ENCODE assay signal across 8 cellular contexts in the genomic region with DNA sequence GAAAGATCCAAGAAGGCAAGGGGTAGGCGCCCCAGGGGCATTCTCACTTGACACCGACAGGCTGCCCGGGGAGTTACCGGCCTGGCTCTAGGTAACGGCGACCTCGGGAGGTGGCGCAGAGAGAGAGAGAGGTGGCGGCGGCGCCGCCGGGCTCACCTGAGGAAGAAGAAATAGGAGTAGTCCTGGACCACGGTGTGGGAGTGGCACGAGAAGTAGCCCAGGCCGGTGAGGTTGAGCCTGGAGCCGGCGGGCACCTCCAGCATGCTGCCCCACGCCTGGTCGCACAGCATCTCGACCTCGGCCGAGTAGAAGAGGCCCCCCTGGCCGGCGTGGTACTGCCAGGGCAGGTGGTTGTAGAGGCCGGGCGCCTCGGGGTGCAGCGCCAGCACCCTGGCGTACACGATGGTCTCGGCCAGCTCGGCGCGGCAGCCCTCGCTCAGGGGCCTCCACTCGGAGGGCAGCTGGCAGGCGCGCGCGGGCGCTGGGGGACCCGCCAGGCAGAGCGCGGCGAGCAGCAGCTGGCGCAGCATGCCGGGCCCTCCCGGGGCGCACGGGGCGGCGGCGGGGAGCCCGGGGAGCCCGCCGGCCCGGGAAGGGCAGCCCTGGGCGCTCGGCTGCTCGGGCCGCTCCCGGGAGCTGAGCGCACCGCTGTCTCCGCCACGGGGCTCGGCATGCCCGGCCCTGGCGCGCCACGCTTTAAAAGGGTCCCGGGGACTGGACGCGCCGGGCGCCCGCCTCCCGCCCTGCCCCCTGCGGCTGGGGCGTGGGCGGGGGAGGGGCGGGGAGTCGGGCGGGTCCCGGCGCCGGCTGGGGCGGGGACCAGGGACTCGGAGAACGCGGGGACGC. TPM values are rescaled to one million over a fixed set of nuclear protein-coding genes. Genes with fewer than 3 reads are reported as not detected.
DNase-seq lines count a peak whose midpoint lies in the region; ATAC-seq and TF ChIP-seq lines count a peak whose summit lies in the region.

A gene (minus strand): TSS at position 673 of the 846 bp plus-strand sequence. CDS start 143 bp downstream, at position 530.

- no peaks in the 10 kb centered on the region for H3K36me3 Mint-ChIP-seq in T-cell
- H3K36me3 Mint-ChIP-seq in osteocyte (ENCODE audit: unreplicated experiment), result no peaks in the 10 kb centered on the region

- H3K27ac Mint-ChIP-seq in T-cell (no peak within 1 kb of the TSS), osteocyte (ENCODE audit: unreplicated experiment) (no peak within 1 kb of the TSS)

- TF ChIP-seq CTCF in fibroblast of villous mesenchyme (IDR thresholded peaks at IDR 0.05; ENCODE audit: insufficient read depth, low read depth, low read length) (no peak), osteocyte (IDR thresholded peaks at IDR 0.05) (no peak)

- POLR2A ChIA-PET in T-cell (lab: Charles Lee), result no interaction called here

- ATAC-seq in T-cell (replicated peaks in 1 of 4), result no peak

- H3K4me3 ChIP-seq in fibroblast of villous mesenchyme (ENCODE audit: low read depth, low read length), result peak within 1 kb of the TSS; percentile 60

- CTCF ChIA-PET in T-cell (lab: Charles Lee), result no interaction called here

- peaks cover 62 to 68% of the 10 kb centered on the region in 2 donors for H3K27me3 Mint-ChIP-seq in T-cell
- H3K27me3 Mint-ChIP-seq in osteocyte (ENCODE audit: unreplicated experiment), result peaks cover 32% of the 10 kb centered on the region

- peak; percentile 81 for DNase-seq in DMS 273 (lab: John Stamatoyannopoulos, UW; ENCODE audit: unreplicated experiment)
- no peak for DNase-seq in DMS 273 treated with DMSO at 0.1 percent for 48 hours (lab: John Stamatoyannopoulos, UW)
- no peak for DNase-seq in T-cell
- DNase-seq in fibroblast of villous mesenchyme (ENCODE audit: low read depth), result no peak
- no peak for DNase-seq in osteocyte (ENCODE audit: extremely low spot score, unreplicated experiment)
- DNase-seq in C1 segment of cervical spinal cord (lab: John Stamatoyannopoulos, UW), result no peak
- no peak for DNase-seq in SHP77 (lab: John Stamatoyannopoulos, UW)
- DNase-seq in NOMO-1 (lab: John Stamatoyannopoulos, UW; ENCODE audit: unreplicated experiment in 2 of 2), result no peak

- H3K4me1 Mint-ChIP-seq in T-cell (peaks cover 0 to 15% (median 12%) of the 10 kb centered on the region in 3 donors), osteocyte (ENCODE audit: unreplicated experiment) (peaks cover 16% of the 10 kb centered on the region)

- H3K4me3 Mint-ChIP-seq in T-cell, result peak within 1 kb of the TSS; percentile 25 to 68 (median 40)
- H3K4me3 Mint-ChIP-seq in osteocyte (ENCODE audit: unreplicated experiment), result peak within 1 kb of the TSS; percentile 75

- no peaks in the 10 kb centered on the region for H3K9me3 Mint-ChIP-seq in T-cell
- no peaks in the 10 kb centered on the region for H3K9me3 Mint-ChIP-seq in osteocyte (ENCODE audit: unreplicated experiment)

RNA-seq across cellular contexts. Expression of the gene that starts here (rescaled TPM):
- under 1 TPM in 3 of 5 donors, not detected in 2; 0.06 to 0.20 (median 0.16) TPM for total RNA-seq in T-cell
- 0.43 and 1.3 TPM in 2 replicates for total RNA-seq in fibroblast of villous mesenchyme
- total RNA-seq in osteocyte, result 14.1 and 15.0 TPM in 2 replicates
